In genomic region chr22:11034660-11034987, GRCh38 we compare ENCODE assay signal across 7 cellular contexts.
DNase-seq lines count a peak whose midpoint lies in the region; ATAC-seq and TF ChIP-seq lines count a peak whose summit lies in the region.
"Not testable (repeated sequence)": the region's sequence is repeated elsewhere in the genome, so short reads cannot be mapped to it uniquely, and the experiment has no call there.

No MANE protein-coding gene starts in this region.

- not testable (repeated sequence) for H3K27me3 ChIP-seq in KMS-11 (ENCODE audit: insufficient read depth, low read depth); lung (ENCODE audit: control insufficient read depth, insufficient read depth); thoracic aorta (replicated peaks; ENCODE audit: insufficient read depth)

- POLR2A ChIA-PET in activated CD8-positive, alpha-beta T cell treated with anti-CD3 and anti-CD28 coated beads, Interleukin-2, amount 10 ng/mL, durations not matched to agents 7 days and 5 days (lab: Charles Lee): not testable (repeated sequence)

- H3K9me3 ChIP-seq in iPS-18c (ENCODE audit: control insufficient read depth, insufficient read depth, low read length) (peaks cover 71% of the 10 kb centered on the region), lung (ENCODE audit: control insufficient read depth in 2 of 2, insufficient read depth in 1 of 2, low read length in 1 of 2) (peaks cover 6 to 36% of the 10 kb centered on the region in 2 donors), thoracic aorta (peaks cover 58% of the 10 kb centered on the region)

- H3K4me1 Mint-ChIP-seq in activated CD8-positive, alpha-beta T cell treated with anti-CD3 and anti-CD28 coated beads, Interleukin-2, amount 10 ng/mL, durations not matched to agents 7 days and 5 days (ENCODE audit: low read depth); endothelial cell (ENCODE audit: unreplicated experiment): not testable (repeated sequence)

- H3K36me3 Mint-ChIP-seq in activated CD8-positive, alpha-beta T cell treated with anti-CD3 and anti-CD28 coated beads, Interleukin-2, amount 10 ng/mL, durations not matched to agents 7 days and 5 days (ENCODE audit: low read depth): peaks cover 11% of the 10 kb centered on the region
- H3K36me3 Mint-ChIP-seq in endothelial cell (ENCODE audit: low read depth, unreplicated experiment): peaks cover 39% of the 10 kb centered on the region

- not testable (repeated sequence) for H3K4me1 ChIP-seq in KMS-11 (ENCODE audit: low read depth, poor library complexity, severe bottlenecking); lung (ENCODE audit: control insufficient read depth in 2 of 2, insufficient read depth in 2 of 2, low read length in 2 of 2); thoracic aorta (ENCODE audit: control insufficient read depth in 1 of 2, low read depth in 2 of 2)

- not testable (repeated sequence) for H3K27me3 Mint-ChIP-seq in activated CD8-positive, alpha-beta T cell treated with anti-CD3 and anti-CD28 coated beads, Interleukin-2, amount 10 ng/mL, durations not matched to agents 7 days and 5 days (ENCODE audit: low read depth)
- peaks cover 52% of the 10 kb centered on the region for H3K27me3 Mint-ChIP-seq in endothelial cell (ENCODE audit: unreplicated experiment)

- CTCF ChIA-PET in activated CD8-positive, alpha-beta T cell treated with anti-CD3 and anti-CD28 coated beads, Interleukin-2, amount 10 ng/mL, durations not matched to agents 7 days and 5 days (lab: Charles Lee): not testable (repeated sequence)

- H2AFZ ChIP-seq in KMS-11 (ENCODE audit: low read depth): 0 out of 2 replicates have a peak overlapping the region, but pooled peaks have one; percentile 0

- H3K4me3 ChIP-seq in KMS-11 (IDR thresholded peaks at IDR 0.05; ENCODE audit: insufficient read depth, low read depth, low read length); lung; thoracic aorta: not testable (repeated sequence)
- peak overlapping the region; percentile 0; the same call in 1 of the 2 replicates for H3K4me3 ChIP-seq in iPS-18c (ENCODE audit: insufficient read depth, low read depth, low read length)

- not testable (repeated sequence) for H3K4me2 ChIP-seq in KMS-11

- TF ChIP-seq CTCF in KMS-11 (conservative IDR thresholded peaks at IDR 0.05; ENCODE audit: low read depth, low read length); endothelial cell (IDR thresholded peaks at IDR 0.05; ENCODE audit: unreplicated experiment); lung (IDR thresholded peaks at IDR 0.05; ENCODE audit: control extremely low read depth, extremely low read depth); thoracic aorta (IDR thresholded peaks at IDR 0.05): not testable (repeated sequence)

- H3K27ac Mint-ChIP-seq in activated CD8-positive, alpha-beta T cell treated with anti-CD3 and anti-CD28 coated beads, Interleukin-2, amount 10 ng/mL, durations not matched to agents 7 days and 5 days; endothelial cell (ENCODE audit: unreplicated experiment): not testable (repeated sequence)

- ATAC-seq in activated CD8-positive, alpha-beta T cell treated with anti-CD3 and anti-CD28 coated beads, Interleukin-2, amount 10 ng/mL, durations not matched to agents 7 days and 5 days; lung (ENCODE audit: insufficient read depth, low FRiP score): not testable (repeated sequence)
- peak; percentile 3 for ATAC-seq in thoracic aorta (ENCODE audit: insufficient number of reproducible peaks, low FRiP score, low read depth)

- not testable (repeated sequence) for H3K27ac ChIP-seq in KMS-11; lung (ENCODE audit: low read depth in 1 of 2, low read length in 1 of 2); thoracic aorta

- H3K79me2 ChIP-seq in KMS-11 (ENCODE audit: insufficient read depth, low read depth): not testable (repeated sequence)

- H3K4me3 Mint-ChIP-seq in activated CD8-positive, alpha-beta T cell treated with anti-CD3 and anti-CD28 coated beads, Interleukin-2, amount 10 ng/mL, durations not matched to agents 7 days and 5 days: not testable (repeated sequence)
- H3K4me3 Mint-ChIP-seq in endothelial cell (ENCODE audit: unreplicated experiment): peak overlapping the region; percentile 5

- 51 to 63% methylated on average over 6 of the region's 6 CpGs for WGBS in lung, 2 donors

- DNase-seq in AG20443 (ENCODE audit: low spot score): peak; percentile 10
- peak; percentile 14 for DNase-seq in activated CD8-positive, alpha-beta T cell treated with anti-CD3 and anti-CD28 coated beads, Interleukin-2, amount 10 ng/mL, durations not matched to agents 7 days and 5 days
- DNase-seq in endothelial cell (ENCODE audit: low spot score); thoracic aorta (ENCODE audit: low spot score): not testable (repeated sequence)
- DNase-seq in lung (ENCODE audit: low spot score): peak; percentile 31

- H4K20me1 ChIP-seq in KMS-11 (ENCODE audit: insufficient read depth): not testable (repeated sequence)

- not testable (repeated sequence) for H3K9ac ChIP-seq in KMS-11

- not testable (repeated sequence) for H3K36me3 ChIP-seq in KMS-11 (ENCODE audit: insufficient read depth); lung (ENCODE audit: control insufficient read depth in 2 of 2, insufficient read depth in 2 of 2, low read length in 2 of 2); thoracic aorta

- peaks cover 68% of the 10 kb centered on the region for H3K9me3 Mint-ChIP-seq in activated CD8-positive, alpha-beta T cell treated with anti-CD3 and anti-CD28 coated beads, Interleukin-2, amount 10 ng/mL, durations not matched to agents 7 days and 5 days (ENCODE audit: insufficient read depth)
- peaks cover 90% of the 10 kb centered on the region for H3K9me3 Mint-ChIP-seq in endothelial cell (ENCODE audit: unreplicated experiment)
